Comparison of ENCODE assay signal across 23 cellular contexts in genomic region chr9:106713206-106713605, GRCh38.
"Had no signal": no experiment of that assay in that cellular context is flagged by ENCODE, and none has a peak within 500 bp of the region (broad histone marks: within the 10 kb centered on the region; RNA-seq: fewer than 3 reads in every experiment).

No MANE protein-coding gene starts in this region.

- FAIRE-seq: urothelium cell line had no signal

- H3K27ac ChIP-seq: stomach, suprapubic skin, testis, thoracic aorta, thyroid gland, tibial artery, tibial nerve, transverse colon, upper lobe of left lung, upper lobe of right lung, uterus, vagina had no signal

- H3K4me3 ChIP-seq: stomach, suprapubic skin, testis, thoracic aorta, thyroid gland, tibial artery, tibial nerve, transverse colon, upper lobe of left lung, upper lobe of right lung, uterus, vagina had no signal

- H3K9me3 ChIP-seq: stomach, suprapubic skin, testis, thoracic aorta, thyroid gland, tibial artery, tibial nerve, transverse colon, upper lobe of left lung, upper lobe of right lung, uterus, vagina had no signal

- H3K4me1 ChIP-seq: uterus had no signal

- H3K36me3 ChIP-seq: stomach, suprapubic skin, thoracic aorta, thyroid gland, tibial artery, tibial nerve, transverse colon, upper lobe of left lung, upper lobe of right lung, uterus, vagina had no signal

- H3K27me3 ChIP-seq: stomach, suprapubic skin, testis, thyroid gland, tibial artery, tibial nerve, transverse colon, upper lobe of left lung, upper lobe of right lung, uterus, vagina had no signal

- DNase-seq: stimulated activated CD4-positive, alpha-beta T cell treated with anti-CD3 and anti-CD28 coated beads, Interleukin-2, amount 100 ng/mL, for 48 hours; stimulated activated CD4-positive, alpha-beta T cell treated with anti-CD3 and anti-CD28 coated beads, Interleukin-4, amount 100 ng/mL, for 1 hour; stimulated activated CD4-positive, alpha-beta T cell treated with anti-CD3 and anti-CD28 coated beads, Interleukin-4, amount 100 ng/mL, for 4 hours; stimulated activated CD8-positive, alpha-beta memory T cell treated with anti-CD3 and anti-CD28 coated beads, Interleukin-4, amount 100 ng/mL, for 48 hours; stimulated activated naive B cell treated with anti-CD40 and anti-IgM and Interleukin-4, amounts not matched to agents 10 μg/mL and 1 μg/mL and 100 μg/mL, for 72 hours; stimulated activated naive CD4-positive, alpha-beta T cell; stimulated activated naive CD4-positive, alpha-beta T cell treated with Interleukin-2 at 50 U/mL for 16 hours; stimulated activated naive CD8-positive, alpha-beta T cell treated with anti-CD3 and anti-CD28 coated beads, Interleukin-15, amount 100 ng/mL, for 72 hours; stimulated activated naive CD8-positive, alpha-beta T cell treated with anti-CD3 and anti-CD28 coated beads, Interleukin-15, Interleukin-2, amounts not matched to agents 100 U/mL and 50 U/mL, for 24 hours; stomach; substantia nigra; testis; thyroid gland; tibial artery; transverse colon; upper lobe of left lung; upper lobe of right lung; uterus had no signal
